In the genomic region with DNA sequence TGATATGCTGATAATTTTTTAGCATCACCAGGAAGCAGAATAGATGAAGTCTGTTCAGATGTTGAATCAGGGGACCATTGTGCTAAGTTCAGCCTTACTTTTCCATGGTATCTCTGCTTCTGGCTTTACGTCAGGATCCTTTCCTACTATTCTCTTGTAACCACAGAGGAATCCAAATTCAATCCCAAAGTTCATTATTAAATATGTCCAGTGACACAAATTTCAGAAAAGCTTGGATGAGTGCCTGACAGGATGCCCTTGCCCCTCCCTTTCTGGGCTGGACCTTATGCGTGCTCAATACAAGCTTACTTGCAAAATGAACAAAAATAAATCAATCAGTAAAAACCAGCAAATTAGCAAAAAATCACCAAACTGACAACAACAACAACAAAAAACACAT, we compare ENCODE assay signal across 26 cellular contexts. TPM values are rescaled to one million over a fixed set of nuclear protein-coding genes. Genes with fewer than 3 reads are reported as not detected.
"Had no signal": no experiment of that assay in that cellular context is flagged by ENCODE, and none has a peak within 500 bp of the region (broad histone marks: within the 10 kb centered on the region; RNA-seq: fewer than 3 reads in every experiment).

No MANE protein-coding gene starts in this region.

- H3K9me3 ChIP-seq: esophagus squamous epithelium, gastroesophageal sphincter, heart left ventricle, left lung, lower lobe of right lung, mucosa of descending colon had no signal

- H3K4me1 Mint-ChIP-seq: immature natural killer cell, memory B cell, mesothelial cell of epicardium, naive B cell had no signal

- H3K27me3 Mint-ChIP-seq: dendritic cell treated with granulocyte-macrophage colony-stimulating factor and Interleukin-4, amounts not matched to agents 40 ng/mL and 50 ng/mL, for 4 days; naive thymus-derived CD8-positive, alpha-beta T cell had no signal

- H3K27ac ChIP-seq: epithelial cell of prostate, esophagus squamous epithelium, foreskin keratinocyte, gastroesophageal sphincter, hepatocyte, left lung, lower lobe of right lung had no signal

- H3K4me1 ChIP-seq: foreskin keratinocyte, gastroesophageal sphincter, left lung, lower lobe of right lung had no signal

- H3K36me3 ChIP-seq: esophagus squamous epithelium, gastroesophageal sphincter, heart left ventricle, left lung, lower lobe of right lung had no signal

- H3K4me3 Mint-ChIP-seq: dendritic cell treated with granulocyte-macrophage colony-stimulating factor and Interleukin-4, amounts not matched to agents 40 ng/mL and 50 ng/mL, for 4 days; effector memory CD8-positive, alpha-beta T cell; endodermal cell; immature natural killer cell; memory B cell; mesothelial cell of epicardium; naive B cell; naive thymus-derived CD8-positive, alpha-beta T cell had no signal

- H3K27me3 ChIP-seq: esophagus squamous epithelium, foreskin keratinocyte, gastroesophageal sphincter, heart left ventricle, hepatocyte, left lung had no signal

- H3K4me3 ChIP-seq: esophagus squamous epithelium, gastroesophageal sphincter, heart left ventricle, hepatocyte, left lung, lower lobe of right lung, mucosa of descending colon had no signal

- H2AFZ ChIP-seq: hepatocyte had no signal

- H3K4me2 ChIP-seq: hepatocyte had no signal

- ATAC-seq: effector memory CD8-positive, alpha-beta T cell; esophagus mucosa; foreskin keratinocyte; gastroesophageal sphincter; left cardiac atrium; left lung; left ventricle myocardium superior; lower lobe of right lung; mucosa of descending colon; naive thymus-derived CD8-positive, alpha-beta T cell had no signal

- H3K36me3 Mint-ChIP-seq: immature natural killer cell, memory B cell, mesothelial cell of epicardium, naive B cell had no signal

- H3K9me3 Mint-ChIP-seq: dendritic cell treated with granulocyte-macrophage colony-stimulating factor and Interleukin-4, amounts not matched to agents 40 ng/mL and 50 ng/mL, for 4 days; effector memory CD8-positive, alpha-beta T cell; endodermal cell; immature natural killer cell; memory B cell; mesothelial cell of epicardium; naive B cell; naive thymus-derived CD8-positive, alpha-beta T cell had no signal

- H3K27ac Mint-ChIP-seq: dendritic cell treated with granulocyte-macrophage colony-stimulating factor and Interleukin-4, amounts not matched to agents 40 ng/mL and 50 ng/mL, for 4 days; effector memory CD8-positive, alpha-beta T cell; endodermal cell; immature natural killer cell; memory B cell; mesothelial cell of epicardium; naive B cell; naive thymus-derived CD8-positive, alpha-beta T cell had no signal

- H3K79me2 ChIP-seq: hepatocyte had no signal

- DNase-seq: cortex of kidney; effector CD8-positive, alpha-beta T cell; effector memory CD8-positive, alpha-beta T cell; endodermal cell; erythroblast; esophagus squamous epithelium; foreskin keratinocyte; heart left ventricle; hypothalamus; immature natural killer cell; left cardiac atrium; left lung; left ventricle myocardium superior; lower lobe of right lung; mammary epithelial cell; mesendoderm; mucosa of descending colon; naive B cell; naive thymus-derived CD8-positive, alpha-beta T cell had no signal

RNA-seq across cellular contexts. Expression of a gene that starts 37.6 kb away (rescaled TPM):
- total RNA-seq: naive thymus-derived CD8-positive, alpha-beta T cell had no signal
